19 cellular contexts compared by ENCODE assay signal in the genomic region with DNA sequence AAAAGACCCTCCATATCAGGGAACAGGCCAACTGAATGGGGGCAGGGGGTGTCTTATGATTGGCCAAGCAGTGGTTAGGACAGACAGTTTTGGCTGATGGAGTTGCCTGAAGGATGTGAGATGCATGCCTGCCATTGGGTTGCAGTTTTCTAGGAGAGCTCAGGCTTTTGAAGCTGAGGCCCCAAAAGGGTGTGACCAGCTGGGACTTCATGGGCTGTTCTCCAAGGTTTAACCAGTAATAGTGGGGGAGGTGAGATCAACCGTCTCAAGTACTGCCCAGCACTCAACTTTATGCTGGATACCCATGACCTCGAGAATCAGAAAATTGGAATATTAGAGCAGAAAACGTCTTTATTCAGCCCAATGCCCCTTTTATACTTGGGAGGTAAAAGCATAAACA. TPM values are rescaled to one million over a fixed set of nuclear protein-coding genes. Genes with fewer than 3 reads are reported as not detected.
DNase-seq lines count a peak whose midpoint lies in the region; TF ChIP-seq lines count a peak whose summit lies in the region.
"Had no signal": no experiment of that assay in that cellular context is flagged by ENCODE, and none has a peak within 500 bp of the region (broad histone marks: within the 10 kb centered on the region; RNA-seq: fewer than 3 reads in every experiment).

No MANE protein-coding gene starts in this region.

- POLR2A ChIA-PET in PC-9 (lab: Charles Lee; ENCODE audit: unreplicated experiment), result interaction anchor here (0.6 to 1.2 kb wide), 2 partner anchors 11 to 85 kb away, joined by 7 to 11 read pairs; no protein-coding TSS in a partner anchor

- no peak overlapping the region for H3K4me3 Mint-ChIP-seq in endothelial cell (ENCODE audit: unreplicated experiment)
- peak overlapping the region in 1 of 3 experiments; percentile 5 for H3K4me3 Mint-ChIP-seq in nephron
- H3K4me3 Mint-ChIP-seq: CD8-positive, alpha-beta memory T cell had no signal

- peaks cover 83% of the 10 kb centered on the region for H3K79me2 ChIP-seq in PC-9 (ENCODE audit: low read depth)

- TF ChIP-seq POLR2A in erythroblast (IDR thresholded peaks at IDR 0.05; ENCODE audit: low read length), result no peak
- no peak for TF ChIP-seq POLR2A in prostate gland (IDR thresholded peaks at IDR 0.05)

- CTCF ChIA-PET in PC-9 (lab: Charles Lee), result interaction anchor here (0.6 to 2.9 kb wide), 4 partner anchors 9 to 36 kb away, joined by 3 to 67 read pairs (median 18); partner anchors contain the start of gene DTX4

- peaks cover 13% of the 10 kb centered on the region for H3K4me1 Mint-ChIP-seq in endothelial cell (ENCODE audit: unreplicated experiment)
- H3K4me1 Mint-ChIP-seq in nephron, result peaks cover 64% of the 10 kb centered on the region
- H3K4me1 Mint-ChIP-seq: CD8-positive, alpha-beta memory T cell had no signal

- H3K27me3 Mint-ChIP-seq in endothelial cell (ENCODE audit: unreplicated experiment), result peaks cover 2% of the 10 kb centered on the region
- H3K27me3 Mint-ChIP-seq in nephron (ENCODE audit: low read depth), result no peaks in the 10 kb centered on the region
- H3K27me3 Mint-ChIP-seq: naive B cell had no signal

- H3F3A ChIP-seq in PC-9 (ENCODE audit: insufficient read depth, low read depth), result peaks cover 46% of the 10 kb centered on the region

- H3K9me3 ChIP-seq in PC-9 (ENCODE audit: insufficient read depth, low read depth), result no peaks in the 10 kb centered on the region
- H3K9me3 ChIP-seq in prostate gland, result no peaks in the 10 kb centered on the region
- H3K9me3 ChIP-seq: gastrocnemius medialis had no signal

- H2AFZ ChIP-seq in PC-9, result no peak overlapping the region

- peak in 1 of 2 experiments; percentile 61 for DNase-seq in PC-9
- DNase-seq in endothelial cell (ENCODE audit: low spot score), result no peak
- DNase-seq in substantia nigra (lab: John Stamatoyannopoulos, UW), result no peak
- DNase-seq in erythroblast (lab: John Stamatoyannopoulos, UW), result no peak
- DNase-seq in prostate gland (ENCODE audit: low spot score), result no peak
- DNase-seq in DMS153 treated with DMSO at 0.1 percent for 48 hours (lab: John Stamatoyannopoulos, UW; ENCODE audit: unreplicated experiment), result no peak
- DNase-seq in NCI-H1092 (lab: John Stamatoyannopoulos, UW), result no peak
- DNase-seq: activated CD4-positive, alpha-beta T cell treated with anti-CD3 and anti-CD28 coated beads, Interleukin-2, amount 50 U/mL, for 1 hour; activated naive CD4-positive, alpha-beta T cell; CD8-positive, alpha-beta memory T cell; gastrocnemius medialis; MV-4-11; naive B cell; NCI-H2029; NCI-H446; SW 1271 had no signal

- H3K9me3 Mint-ChIP-seq in endothelial cell (ENCODE audit: unreplicated experiment) (no peaks in the 10 kb centered on the region), nephron (no peaks in the 10 kb centered on the region)
- H3K9me3 Mint-ChIP-seq: CD8-positive, alpha-beta memory T cell; naive B cell had no signal

- H3K36me3 Mint-ChIP-seq in endothelial cell (ENCODE audit: low read depth, unreplicated experiment) (peaks cover 54% of the 10 kb centered on the region), nephron (ENCODE audit: low read depth) (peaks cover 62% of the 10 kb centered on the region)

- H3K4me2 ChIP-seq in PC-9, result peak overlapping the region; percentile 75

- H3K36me3 ChIP-seq in PC-9 (ENCODE audit: low read depth) (peaks cover 40% of the 10 kb centered on the region), prostate gland (no peaks in the 10 kb centered on the region)
- H3K36me3 ChIP-seq: gastrocnemius medialis had no signal

- H4K20me1 ChIP-seq in PC-9 (ENCODE audit: insufficient read depth), result no peaks in the 10 kb centered on the region

- H3K27ac ChIP-seq in PC-9, result peak overlapping the region; percentile 81
- peak overlapping the region; percentile 73 for H3K27ac ChIP-seq in substantia nigra (ENCODE audit: low read depth, low read length, poor library complexity, severe bottlenecking)
- peak overlapping the region in 1 of 2 donors; percentile 2 for H3K27ac ChIP-seq in prostate gland
- H3K27ac ChIP-seq: gastrocnemius medialis had no signal

- 63% methylated on average over 3 of the region's 3 CpGs for WGBS in prostate gland

- BruUV-seq in PC-9 (replicated peaks; lab: Mats Ljungman, UMichigan), result TSS peak; percentile 84

- TF ChIP-seq CTCF in PC-9 (conservative IDR thresholded peaks at IDR 0.05) (no peak), endothelial cell (IDR thresholded peaks at IDR 0.05; ENCODE audit: unreplicated experiment) (no peak), nephron (IDR thresholded peaks at IDR 0.05; ENCODE audit: unreplicated experiment in 3 of 3) (no peak), prostate gland (IDR thresholded peaks at IDR 0.05) (no peak)

- no peaks in the 10 kb centered on the region for H3K9me2 ChIP-seq in PC-9 (ENCODE audit: insufficient read depth)

- H3K4me1 ChIP-seq in PC-9 (replicated peaks; ENCODE audit: insufficient read depth) (peaks cover 76% of the 10 kb centered on the region), prostate gland (replicated peaks) (no peaks in the 10 kb centered on the region)
- H3K4me1 ChIP-seq: gastrocnemius medialis had no signal

- intact Hi-C loops in PC-9 (cut with micrococcal nuclease; ENCODE audit: unreplicated experiment) (loop anchor here (5.0 kb wide), 2 partner anchors 43 to 482 kb away; partner anchors contain the start of genes FAM111A and PATL1), prostate gland (cut with DNase I) (no loop called here)

- H3K27me3 ChIP-seq in PC-9 (ENCODE audit: insufficient read depth, low read depth), result no peaks in the 10 kb centered on the region
- H3K27me3 ChIP-seq in prostate gland (replicated peaks; ENCODE audit: insufficient read depth), result no peaks in the 10 kb centered on the region

- peak overlapping the region; percentile 52 for H3K4me3 ChIP-seq in PC-9
- H3K4me3 ChIP-seq in prostate gland, result no peak overlapping the region
- H3K4me3 ChIP-seq: gastrocnemius medialis, K562 had no signal

- H3K27ac Mint-ChIP-seq in endothelial cell (ENCODE audit: unreplicated experiment) (peak overlapping the region; percentile 48), nephron (peak overlapping the region; percentile 72 to 94 (median 91))

RNA-seq across cellular contexts. Expression of gene DTX4, which starts 13.5 kb away (rescaled TPM):
- total RNA-seq in PC-9 (2021), result 28.4 and 34.5 TPM in 2 replicates
- total RNA-seq in endothelial cell (ENCODE audit: unreplicated experiment), result 29.4 TPM
- total RNA-seq in prostate gland, result 10 to 100 TPM in 1 of 2 donors, 1 to 10 TPM in 1; 6.9 to 10.7 TPM

RNA-seq across cellular contexts. Expression of gene MPEG1, which starts 27.3 kb away (rescaled TPM):
- total RNA-seq in PC-9 (2021) (not detected in 2 replicates), endothelial cell (ENCODE audit: unreplicated experiment) (not detected), prostate gland (1 to 10 TPM; 3.2 to 8.2 TPM)
- total RNA-seq: renal cortical epithelial cell had no signal

RNA-seq across cellular contexts. Expression of gene FAM111A, which starts 42.8 kb away (rescaled TPM):
- total RNA-seq in PC-9 (2021) (57.8 and 95.3 TPM in 2 replicates), endothelial cell (ENCODE audit: unreplicated experiment) (30.8 TPM), prostate gland (10 to 100 TPM; 49.5 to 60.3 TPM)
